10 cellular contexts compared by ENCODE assay signal in genomic region chr7:76981187-76981970, GRCh38. TPM values are rescaled to one million over a fixed set of nuclear protein-coding genes. Genes with fewer than 3 reads are reported as not detected.
"Had no signal": no experiment of that assay in that cellular context is flagged by ENCODE, and none has a peak within 500 bp of the region (broad histone marks: within the 10 kb centered on the region; RNA-seq: fewer than 3 reads in every experiment).

No MANE protein-coding gene starts in this region.

RNA-seq across cellular contexts. Expression of gene SPDYE17, which starts 50.8 kb away (rescaled TPM):
- total RNA-seq: OCI-LY7, PC-3, PC-9, Peyer's patch, Right ventricle myocardium inferior, Right ventricle myocardium superior, RPMI7951, SJCRH30, SJSA1, SK-MEL-5 had no signal
